In the genomic region with DNA sequence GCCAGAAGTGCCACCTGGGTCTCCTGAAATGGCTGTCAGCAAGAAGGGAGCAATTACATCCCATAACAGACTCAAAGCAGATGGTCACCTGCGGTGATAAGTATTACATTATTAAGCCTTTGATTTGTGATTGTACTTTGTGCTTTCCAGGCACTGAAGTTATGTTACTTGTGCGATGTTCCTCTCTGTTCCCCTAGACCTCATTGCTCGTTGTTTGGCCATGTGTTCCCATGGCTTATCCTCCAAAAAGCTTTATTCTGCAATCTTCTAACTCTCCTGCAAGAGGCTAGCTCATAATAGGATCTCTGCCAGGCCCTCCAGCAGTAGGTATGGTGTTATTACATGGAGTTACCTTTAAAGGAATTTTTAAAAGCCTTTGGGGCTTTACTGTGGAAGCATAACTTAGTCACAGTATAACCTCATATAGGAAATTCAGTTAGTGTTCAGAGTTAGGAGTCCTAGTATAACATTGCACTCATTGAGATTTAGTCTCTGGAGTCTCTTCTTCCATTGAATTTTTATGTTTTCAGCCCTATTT, we compare ENCODE assay signal across 14 cellular contexts.
A peak's percentile ranks its signal among the peaks of the same experiment; 100 is the strongest.
DNase-seq lines count a peak whose midpoint lies in the region; ATAC-seq and TF ChIP-seq lines count a peak whose summit lies in the region.
"Had no signal": no experiment of that assay in that cellular context is flagged by ENCODE, and none has a peak within 500 bp of the region (broad histone marks: within the 10 kb centered on the region; RNA-seq: fewer than 3 reads in every experiment).

No MANE protein-coding gene starts in this region.

- no peaks in the 10 kb centered on the region for H3K36me3 Mint-ChIP-seq in chondrocyte (ENCODE audit: low read depth)
- H3K36me3 Mint-ChIP-seq: activated naive CD8-positive, alpha-beta T cell had no signal

- H3K27ac Mint-ChIP-seq in chondrocyte (ENCODE audit: unreplicated experiment), result peak overlapping the region; percentile 65
- H3K27ac Mint-ChIP-seq: activated naive CD8-positive, alpha-beta T cell had no signal

- peak; percentile 63 for DNase-seq in DMS79 (lab: John Stamatoyannopoulos, UW)
- DNase-seq in DMS79 treated with DMSO at 0.1 percent for 48 hours (lab: John Stamatoyannopoulos, UW), result no peak
- DNase-seq in NCI-H2227 (lab: John Stamatoyannopoulos, UW; ENCODE audit: unreplicated experiment), result peak; percentile 95
- DNase-seq in chondrocyte (ENCODE audit: low spot score), result no peak
- peak; percentile 74 for DNase-seq in renal cortical epithelial cell (ENCODE audit: low read depth)
- DNase-seq in OCI-LY7 (ENCODE audit: low spot score), result no peak
- DNase-seq: 8988T; activated CD8-positive, alpha-beta memory T cell treated with anti-CD3 and anti-CD28 coated beads, Interleukin-2, amount 50 U/mL, for 4 hours; esophagus squamous epithelium; Karpas-422; testis had no signal

- H3K4me1 ChIP-seq in OCI-LY7 (ENCODE audit: insufficient read depth, low read length, poor library complexity, severe bottlenecking), result no peaks in the 10 kb centered on the region
- H3K4me1 ChIP-seq: testis had no signal

- peaks cover 46% of the 10 kb centered on the region for H3K4me1 Mint-ChIP-seq in chondrocyte (ENCODE audit: low read depth)

- no peaks in the 10 kb centered on the region for H3K9me2 ChIP-seq in OCI-LY7 (ENCODE audit: insufficient read depth, low read length)

- no peaks in the 10 kb centered on the region for H3K27me3 Mint-ChIP-seq in chondrocyte (ENCODE audit: low read depth)
- H3K27me3 Mint-ChIP-seq: activated naive CD8-positive, alpha-beta T cell had no signal

- no peaks in the 10 kb centered on the region for H3K9me3 ChIP-seq in OCI-LY7 (ENCODE audit: low read length)
- H3K9me3 ChIP-seq: esophagus squamous epithelium, testis had no signal

- H3K36me3 ChIP-seq in OCI-LY7 (ENCODE audit: insufficient read depth, low read length), result no peaks in the 10 kb centered on the region
- H3K36me3 ChIP-seq: esophagus squamous epithelium had no signal

- no TSS peak for BruUV-seq in OCI-LY7 (replicated peaks; lab: Mats Ljungman, UMichigan)

- no peak overlapping the region for H3K4me2 ChIP-seq in OCI-LY7 (ENCODE audit: low read length)

- no peaks in the 10 kb centered on the region for H3K79me2 ChIP-seq in OCI-LY7 (ENCODE audit: insufficient read depth, low read depth, low read length)

- intact Hi-C loops in OCI-LY7 (cut with micrococcal nuclease; ENCODE audit: unreplicated experiment), result no loop called here

- no peak for TF ChIP-seq CTCF in chondrocyte (IDR thresholded peaks at IDR 0.05)
- no peak for TF ChIP-seq CTCF in OCI-LY7 (conservative IDR thresholded peaks at IDR 0.05; ENCODE audit: low read length)

- H3K9me3 Mint-ChIP-seq in chondrocyte (ENCODE audit: low read depth), result peaks cover 4% of the 10 kb centered on the region

- no peak overlapping the region for H2AFZ ChIP-seq in OCI-LY7 (ENCODE audit: low read length)

- CTCF ChIA-PET in OCI-LY7 (lab: Charles Lee; ENCODE audit: unreplicated experiment), result no interaction called here

- no peaks in the 10 kb centered on the region for H4K20me1 ChIP-seq in OCI-LY7 (ENCODE audit: insufficient read depth, low read length)

- POLR2A ChIA-PET in OCI-LY7 (lab: Charles Lee), result interaction anchor here (0.9 to 1.6 kb wide), 2 partner anchors 14 kb away, joined by 3 read pairs; no protein-coding TSS in a partner anchor

- ATAC-seq in HG03378 (IDR thresholded peaks at IDR 0.05; ENCODE audit: unreplicated experiment), result no peak
- ATAC-seq in GM19351 (IDR thresholded peaks at IDR 0.05; ENCODE audit: unreplicated experiment), result no peak

- H3K4me3 ChIP-seq in OCI-LY7 (ENCODE audit: low read depth, low read length, poor library complexity, severe bottlenecking), result no peak overlapping the region
- H3K4me3 ChIP-seq: esophagus squamous epithelium, testis had no signal

- no peak overlapping the region for H3K27ac ChIP-seq in OCI-LY7 (ENCODE audit: low read depth, low read length, poor library complexity, severe bottlenecking)
- H3K27ac ChIP-seq: esophagus squamous epithelium, testis had no signal

- H3K4me3 Mint-ChIP-seq in chondrocyte (ENCODE audit: unreplicated experiment), result no peak overlapping the region
- H3K4me3 Mint-ChIP-seq: activated naive CD8-positive, alpha-beta T cell had no signal

Comparison
In these comparisons a context has a peak if more than half of its experiments do, and no peak if none do; other contexts are left out.
1. DNase-seq: peak in DMS79 (single experiment), NCI-H2227 (single experiment) and renal cortical epithelial cell (single experiment); none in DMS79 treated with DMSO at 0.1 percent for 48 hours (single experiment), chondrocyte (single experiment) and OCI-LY7 (single experiment).